Comparison of ENCODE assay signal across 8 cellular contexts in genomic region chr3:129625071-129625874, GRCh38. TPM values are rescaled to one million over a fixed set of nuclear protein-coding genes. Genes with fewer than 3 reads are reported as not detected.
DNase-seq lines count a peak whose midpoint lies in the region; ATAC-seq and TF ChIP-seq lines count a peak whose summit lies in the region.

No MANE protein-coding gene starts in this region.

- no peak overlapping the region for H3K9ac ChIP-seq in liver (ENCODE audit: low read depth in 1 of 2, low read length in 2 of 2)

- H3K9me3 ChIP-seq in liver (ENCODE audit: control insufficient read depth in 4 of 4, low read length in 3 of 4): no peaks in the 10 kb centered on the region

- H3K4me3 Mint-ChIP-seq in activated naive CD4-positive, alpha-beta T cell treated with anti-CD3 and anti-CD28 coated beads, Interleukin-2, amount 50 U/mL, for 24 hours: peak overlapping the region; percentile 52
- H3K4me3 Mint-ChIP-seq in activated T-helper 2 cell treated with anti-CD3 and anti-CD28 coated beads, Interferon-gamma antibody, Interleukin-2, Interleukin-4, amounts not matched to agents 10 μg/mL and 5 μg/mL and 100 μg/mL, durations not matched to agents 14 hours and 24 hours and 36 hours (ENCODE audit: low read depth): peak overlapping the region; percentile 56

- no peaks in the 10 kb centered on the region for H3K36me3 Mint-ChIP-seq in activated naive CD4-positive, alpha-beta T cell treated with anti-CD3 and anti-CD28 coated beads, Interleukin-2, amount 50 U/mL, for 24 hours
- no peaks in the 10 kb centered on the region for H3K36me3 Mint-ChIP-seq in activated T-helper 2 cell treated with anti-CD3 and anti-CD28 coated beads, Interferon-gamma antibody, Interleukin-2, Interleukin-4, amounts not matched to agents 10 μg/mL and 5 μg/mL and 100 μg/mL, durations not matched to agents 14 hours and 24 hours and 36 hours (ENCODE audit: low read depth)

- no peak for TF ChIP-seq RAD21 in liver (IDR thresholded peaks at IDR 0.05)

- H3K36me3 ChIP-seq in liver (ENCODE audit: control insufficient read depth in 4 of 4, insufficient read depth in 3 of 4, low read depth in 1 of 4, low read length in 3 of 4): no peaks in the 10 kb centered on the region
- no peaks in the 10 kb centered on the region for H3K36me3 ChIP-seq in urinary bladder (ENCODE audit: insufficient read depth)

- H3K9me3 Mint-ChIP-seq in activated naive CD4-positive, alpha-beta T cell treated with anti-CD3 and anti-CD28 coated beads, Interleukin-2, amount 50 U/mL, for 24 hours: no peaks in the 10 kb centered on the region
- no peaks in the 10 kb centered on the region for H3K9me3 Mint-ChIP-seq in activated T-helper 2 cell treated with anti-CD3 and anti-CD28 coated beads, Interferon-gamma antibody, Interleukin-2, Interleukin-4, amounts not matched to agents 10 μg/mL and 5 μg/mL and 100 μg/mL, durations not matched to agents 14 hours and 24 hours and 36 hours

- peaks cover 2 to 39% (median 25%) of the 10 kb centered on the region in 4 donors for H3K4me1 ChIP-seq in liver (ENCODE audit: control insufficient read depth in 4 of 4, insufficient read depth in 4 of 4, low read length in 3 of 4)
- no peaks in the 10 kb centered on the region for H3K4me1 ChIP-seq in urinary bladder (ENCODE audit: insufficient read depth)

- 87% methylated on average over 12 of the region's 12 CpGs for WGBS in liver
- WGBS in urinary bladder: 89% methylated on average over 12 of the region's 12 CpGs

- TF ChIP-seq CTCF in liver (IDR thresholded peaks at IDR 0.05; ENCODE audit: low read depth, low read length, missing input control): no peak

- H3K4me1 Mint-ChIP-seq in activated naive CD4-positive, alpha-beta T cell treated with anti-CD3 and anti-CD28 coated beads, Interleukin-2, amount 50 U/mL, for 24 hours: peaks cover 12% of the 10 kb centered on the region
- peaks cover 18% of the 10 kb centered on the region for H3K4me1 Mint-ChIP-seq in activated T-helper 2 cell treated with anti-CD3 and anti-CD28 coated beads, Interferon-gamma antibody, Interleukin-2, Interleukin-4, amounts not matched to agents 10 μg/mL and 5 μg/mL and 100 μg/mL, durations not matched to agents 14 hours and 24 hours and 36 hours (ENCODE audit: low read depth)

- H3K27me3 Mint-ChIP-seq in activated naive CD4-positive, alpha-beta T cell treated with anti-CD3 and anti-CD28 coated beads, Interleukin-2, amount 50 U/mL, for 24 hours: no peaks in the 10 kb centered on the region
- peaks cover 5% of the 10 kb centered on the region for H3K27me3 Mint-ChIP-seq in activated T-helper 2 cell treated with anti-CD3 and anti-CD28 coated beads, Interferon-gamma antibody, Interleukin-2, Interleukin-4, amounts not matched to agents 10 μg/mL and 5 μg/mL and 100 μg/mL, durations not matched to agents 14 hours and 24 hours and 36 hours (ENCODE audit: low read depth)

- no peak for DNase-seq in activated naive CD4-positive, alpha-beta T cell (lab: John Stamatoyannopoulos, UW)
- DNase-seq in activated T-helper 2 cell treated with anti-CD3 and anti-CD28 coated beads, Interferon-gamma antibody, Interleukin-2, Interleukin-4, amounts not matched to agents 10 μg/mL and 5 μg/mL and 100 μg/mL, durations not matched to agents 14 hours and 24 hours and 36 hours (ENCODE audit: low spot score): no peak
- DNase-seq in effector CD4-positive, alpha-beta T cell: no peak
- DNase-seq in SIG-M5 treated with dmso at 0.1 percent for 504 hours (lab: John Stamatoyannopoulos, UW; ENCODE audit: unreplicated experiment): no peak

- H3K27ac Mint-ChIP-seq in activated naive CD4-positive, alpha-beta T cell treated with anti-CD3 and anti-CD28 coated beads, Interleukin-2, amount 50 U/mL, for 24 hours: peak overlapping the region; percentile 51
- H3K27ac Mint-ChIP-seq in activated T-helper 2 cell treated with anti-CD3 and anti-CD28 coated beads, Interferon-gamma antibody, Interleukin-2, Interleukin-4, amounts not matched to agents 10 μg/mL and 5 μg/mL and 100 μg/mL, durations not matched to agents 14 hours and 24 hours and 36 hours: no peak overlapping the region

- H3K27ac ChIP-seq in liver (ENCODE audit: low read depth in 1 of 2, low read length in 2 of 2) (peak overlapping the region; percentile 94 to 96), urinary bladder (ENCODE audit: low read depth) (peak overlapping the region; percentile 72)

- intact Hi-C loops in activated T-helper 2 cell treated with anti-CD3 and anti-CD28 coated beads, Interferon-gamma antibody, Interleukin-2, Interleukin-4, amounts not matched to agents 10 μg/mL and 5 μg/mL and 100 μg/mL, durations not matched to agents 14 hours and 24 hours and 36 hours (cut with micrococcal nuclease): loop anchor here (5.0 kb wide), 4 partner anchors 267 to 487 kb away; partner anchors contain the start of gene TMCC1

- no peak overlapping the region for H3K4me3 ChIP-seq in liver (ENCODE audit: low read depth in 1 of 3, low read length in 3 of 3)
- H3K4me3 ChIP-seq in urinary bladder (ENCODE audit: low read depth, low read length): no peak overlapping the region

- ATAC-seq in GM21619 (IDR thresholded peaks at IDR 0.05; ENCODE audit: unreplicated experiment): no peak

- H3K27me3 ChIP-seq in liver (ENCODE audit: control insufficient read depth in 4 of 4, insufficient read depth in 4 of 4, low read length in 3 of 4): no peaks in the 10 kb centered on the region

TF ChIP-seq in liver, 16 proteins besides CTCF, POLR2A, EP300 and RAD21:
- TF ChIP-seq EGR1 (IDR thresholded peaks at IDR 0.05; ENCODE audit: low read depth in 2 of 2) (no peak), GABPA (IDR thresholded peaks at IDR 0.05 in 1 of 2, conservative IDR thresholded peaks at IDR 0.05 in 1 of 2) (no peak), ATF3 (IDR thresholded peaks at IDR 0.05) (no peak), JUND (IDR thresholded peaks at IDR 0.05) (no peak), NR2F2 (IDR thresholded peaks at IDR 0.05) (no peak), HNF4A (conservative IDR thresholded peaks at IDR 0.05) (no peak), SP1 (IDR thresholded peaks at IDR 0.05) (no peak), FOXA2 (IDR thresholded peaks at IDR 0.05) (no peak), RXRA (IDR thresholded peaks at IDR 0.05) (no peak), HNF4G (IDR thresholded peaks at IDR 0.05) (no peak), TAF1 (conservative IDR thresholded peaks at IDR 0.05) (no peak), FOXA1 (IDR thresholded peaks at IDR 0.05) (no peak), YY1 (IDR thresholded peaks at IDR 0.05) (no peak), ZBTB33 (IDR thresholded peaks at IDR 0.05) (no peak), REST (IDR thresholded peaks at IDR 0.05) (no peak), MAX (IDR thresholded peaks at IDR 0.05) (no peak)

RNA-seq across cellular contexts. Expression of gene PLXND1, which starts 18.8 kb away (rescaled TPM):
- 1.3 and 2.7 TPM in 2 replicates for total RNA-seq in activated T-helper 2 cell treated with anti-CD3 and anti-CD28 coated beads, Interferon-gamma antibody, Interleukin-2, Interleukin-4, amounts not matched to agents 10 μg/mL and 5 μg/mL and 100 μg/mL, durations not matched to agents 14 hours and 24 hours and 36 hours
- total RNA-seq in liver: 10 to 100 TPM; 39.4 to 50.2 TPM
- polyA plus RNA-seq in liver: 10 to 100 TPM; 10.4 to 26.2 TPM
- 126 TPM for total RNA-seq in urinary bladder
- polyA plus RNA-seq in urinary bladder: 70.3 TPM

Comparison
In these comparisons a context has a peak if more than half of its experiments do, and no peak if none do; other contexts are left out.
1. RNA of gene PLXND1, which starts 18.8 kb away (total RNA-seq): 126 TPM in urinary bladder (single experiment) and 39.4 to 50.2 TPM in liver; 1.3 to 2.7 TPM in activated T-helper 2 cell treated with anti-CD3 and anti-CD28 coated beads, Interferon-gamma antibody, Interleukin-2, Interleukin-4, amounts not matched to agents 10 μg/mL and 5 μg/mL and 100 μg/mL, durations not matched to agents 14 hours and 24 hours and 36 hours; every median in the first group is over 10 times any median in the second.